8 cellular contexts compared by ENCODE assay signal in genomic region chr6:24775520-24776058, GRCh38. TPM values are rescaled to one million over a fixed set of nuclear protein-coding genes. Genes with fewer than 3 reads are reported as not detected.
DNase-seq lines count a peak whose midpoint lies in the region; ATAC-seq, FAIRE-seq and TF ChIP-seq lines count a peak whose summit lies in the region.

No MANE protein-coding gene starts in this region.

- peak overlapping the region; percentile 98 for H3K4me3 Mint-ChIP-seq in activated naive CD4-positive, alpha-beta T cell treated with anti-CD3 and anti-CD28 coated beads, Interleukin-2, amount 50 U/mL, for 24 hours

- peak overlapping the region; percentile 62 for H3K27ac Mint-ChIP-seq in activated naive CD4-positive, alpha-beta T cell treated with anti-CD3 and anti-CD28 coated beads, Interleukin-2, amount 50 U/mL, for 24 hours

- H3K4me1 ChIP-seq in right atrium auricular region = peaks cover 0 to 10% of the 10 kb centered on the region in 2 donors
- H3K4me1 ChIP-seq in small intestine (ENCODE audit: control insufficient read depth in 2 of 2, insufficient read depth in 1 of 2, low read depth in 1 of 2, low read length in 1 of 2) = peaks cover 0 to 3% of the 10 kb centered on the region in 2 donors

- H3K36me3 ChIP-seq in right atrium auricular region (no peaks in the 10 kb centered on the region), small intestine (ENCODE audit: control insufficient read depth in 2 of 2, insufficient read depth in 2 of 2, low read length in 2 of 2) (no peaks in the 10 kb centered on the region)

- peaks cover 27% of the 10 kb centered on the region for H3K4me1 Mint-ChIP-seq in activated naive CD4-positive, alpha-beta T cell treated with anti-CD3 and anti-CD28 coated beads, Interleukin-2, amount 50 U/mL, for 24 hours

- H3K36me3 Mint-ChIP-seq in activated naive CD4-positive, alpha-beta T cell treated with anti-CD3 and anti-CD28 coated beads, Interleukin-2, amount 50 U/mL, for 24 hours = no peaks in the 10 kb centered on the region

- no peaks in the 10 kb centered on the region for H3K9me3 ChIP-seq in right atrium auricular region
- H3K9me3 ChIP-seq in small intestine (ENCODE audit: control insufficient read depth, low read depth) = no peaks in the 10 kb centered on the region

- no peak for FAIRE-seq in small intestine (lab: Jason Lieb, UNC)

- TF ChIP-seq CTCF in LNCaP clone FGC (IDR thresholded peaks at IDR 0.05; ENCODE audit: control insufficient read depth, extremely low read depth, insufficient read depth) (no peak), right atrium auricular region (IDR thresholded peaks at IDR 0.05) (no peak)

- no peaks in the 10 kb centered on the region for H3K27me3 ChIP-seq in right atrium auricular region
- H3K27me3 ChIP-seq in small intestine (ENCODE audit: control insufficient read depth in 2 of 2, insufficient read depth in 2 of 2, low read length in 2 of 2) = no peaks in the 10 kb centered on the region

- peak overlapping the region; percentile 97 to 98 for H3K27ac ChIP-seq in right atrium auricular region
- H3K27ac ChIP-seq in small intestine (ENCODE audit: low read depth in 1 of 2, low read length in 1 of 2) = peak overlapping the region in 1 of 2 donors; percentile 96

- DNase-seq in A172 (ENCODE audit: low spot score) = peak; percentile 22
- DNase-seq in LNCaP clone FGC (ENCODE audit: low read depth) = no peak
- no peak for DNase-seq in right atrium auricular region (ENCODE audit: low spot score)
- DNase-seq in small intestine = no peak
- no peak for DNase-seq in mesenteric fat pad (ENCODE audit: low spot score)
- no peak for DNase-seq in activated gamma-delta T cell (lab: John Stamatoyannopoulos, UW)

- no peaks in the 10 kb centered on the region for H3K9me3 Mint-ChIP-seq in activated naive CD4-positive, alpha-beta T cell treated with anti-CD3 and anti-CD28 coated beads, Interleukin-2, amount 50 U/mL, for 24 hours

- ATAC-seq in GM18909 (IDR thresholded peaks at IDR 0.05; ENCODE audit: poor library complexity, unreplicated experiment) = peak; percentile 12

- H3K4me3 ChIP-seq in LNCaP clone FGC (ENCODE audit: low read depth, low read length) (peak overlapping the region; percentile 91), right atrium auricular region (peak overlapping the region; percentile 78 to 98), small intestine (ENCODE audit: low read depth in 1 of 2, low read length in 2 of 2) (peak overlapping the region; percentile 45 to 72)

- 0 to 5% (median 1%) methylated on average over 20 of the region's 20 CpGs for WGBS in small intestine, 3 donors

- no peaks in the 10 kb centered on the region for H3K27me3 Mint-ChIP-seq in activated naive CD4-positive, alpha-beta T cell treated with anti-CD3 and anti-CD28 coated beads, Interleukin-2, amount 50 U/mL, for 24 hours

RNA-seq across cellular contexts. Expression of gene GMNN, which starts 0.9 kb away (rescaled TPM):
- 49.7 and 65.9 TPM in 2 replicates for total RNA-seq in A172 (2014; rRNA removed; shearing (Covaris generic))
- total RNA-seq in right atrium auricular region (1 to 10 TPM; 4.0 to 4.2 TPM), mesenteric fat pad (7.6 TPM)
- 10 to 100 TPM; 20.8 to 34.6 (median 33.1) TPM for polyA plus RNA-seq in small intestine

RNA-seq across cellular contexts. Expression of gene ARMH2, which starts 23.1 kb away (rescaled TPM):
- total RNA-seq in A172 (2014; rRNA removed; shearing (Covaris generic)) = not detected in 2 replicates
- total RNA-seq in right atrium auricular region = not detected
- polyA plus RNA-seq in small intestine = not detected
- total RNA-seq in mesenteric fat pad = not detected

RNA-seq across cellular contexts. Expression of gene C6orf62, which starts 56.6 kb away (rescaled TPM):
- total RNA-seq in A172 (2014; rRNA removed; shearing (Covaris generic)) = 96.7 and 132 TPM in 2 replicates
- 10 to 100 TPM; 24.0 to 47.4 TPM for total RNA-seq in right atrium auricular region
- 10 to 100 TPM; 34.3 to 53.1 (median 45.8) TPM for polyA plus RNA-seq in small intestine
- total RNA-seq in mesenteric fat pad = 99.2 TPM
